ENCODE assay signal across 9 cellular contexts in genomic region chr2:159613515-159614336, GRCh38. TPM values are rescaled to one million over a fixed set of nuclear protein-coding genes. Genes with fewer than 3 reads are reported as not detected.
DNase-seq lines count a peak whose midpoint lies in the region; ATAC-seq and TF ChIP-seq lines count a peak whose summit lies in the region.
"Had no signal": no experiment of that assay in that cellular context is flagged by ENCODE, and none has a peak within 500 bp of the region (broad histone marks: within the 10 kb centered on the region; RNA-seq: fewer than 3 reads in every experiment).

No MANE protein-coding gene starts in this region.

- H3K4me3 ChIP-seq in PC-3 (ENCODE audit: low read length) (peak overlapping the region; percentile 88), esophagus squamous epithelium (peak overlapping the region; percentile 58 to 89 (median 78)), rectal smooth muscle tissue (ENCODE audit: low read length) (peak overlapping the region; percentile 90)

- no peaks in the 10 kb centered on the region for H3K9me3 ChIP-seq in PC-3 (ENCODE audit: low read length)
- no peaks in the 10 kb centered on the region for H3K9me3 ChIP-seq in esophagus squamous epithelium

- no peak for TF ChIP-seq POLR2A in esophagus squamous epithelium (IDR thresholded peaks at IDR 0.05)

- no peak overlapping the region for H3K27ac Mint-ChIP-seq in activated CD4-positive, alpha-beta T cell treated with anti-CD3 and anti-CD28 coated beads for 36 hours

- H2AFZ ChIP-seq in PC-3 (ENCODE audit: low read length) = peak overlapping the region; percentile 85; the same call in 1 of the 2 replicates

- H3K27me3 Mint-ChIP-seq in activated CD4-positive, alpha-beta T cell treated with anti-CD3 and anti-CD28 coated beads for 36 hours = peaks cover 23% of the 10 kb centered on the region

- H3K79me2 ChIP-seq in PC-3 (ENCODE audit: low read length) = peaks cover 42% of the 10 kb centered on the region

- H3K27me3 ChIP-seq in PC-3 (ENCODE audit: low read length) = no peaks in the 10 kb centered on the region
- H3K27me3 ChIP-seq in esophagus squamous epithelium = no peaks in the 10 kb centered on the region
- H3K27me3 ChIP-seq in rectal smooth muscle tissue (ENCODE audit: control insufficient read depth, insufficient read depth, low read length) = no peaks in the 10 kb centered on the region

- POLR2A ChIA-PET in PC-3 (lab: Charles Lee; ENCODE audit: unreplicated experiment) = interaction anchor here (0.7 kb wide), 1 partner anchor 66 kb away, joined by 4 read pairs; no protein-coding TSS in a partner anchor
- POLR2A ChIA-PET in activated CD4-positive, alpha-beta T cell treated with anti-CD3 and anti-CD28 coated beads for 36 hours (lab: Charles Lee) = no interaction called here

- TF ChIP-seq CTCF in PC-3 (conservative IDR thresholded peaks at IDR 0.05; ENCODE audit: low read depth, low read length) (no peak), esophagus squamous epithelium (IDR thresholded peaks at IDR 0.05) (no peak)

- intact Hi-C loops in PC-3 (cut with micrococcal nuclease) (no loop called here), esophagus squamous epithelium (cut with DNase I) (no loop called here)
- intact Hi-C loops in activated CD4-positive, alpha-beta T cell treated with anti-CD3 and anti-CD28 coated beads for 36 hours (cut with DNase I, micrococcal nuclease) = loop anchor here in 1 of 2 experiments (2.0 kb wide), 1 partner anchor 97 kb away; no protein-coding TSS in a partner anchor

- H3K9me3 Mint-ChIP-seq in activated CD4-positive, alpha-beta T cell treated with anti-CD3 and anti-CD28 coated beads for 36 hours (ENCODE audit: low read depth) = no peaks in the 10 kb centered on the region

- CTCF ChIA-PET in PC-3 (lab: Charles Lee) = interaction anchor here (0.5 kb wide), 1 partner anchor 8 kb away, joined by 3 read pairs; no protein-coding TSS in a partner anchor
- CTCF ChIA-PET in activated CD4-positive, alpha-beta T cell treated with anti-CD3 and anti-CD28 coated beads for 36 hours (lab: Charles Lee) = no interaction called here

- H3K9me2 ChIP-seq in PC-3 (replicated peaks; ENCODE audit: low read length) = no peaks in the 10 kb centered on the region

- DNase-seq in NCI-H1417 (lab: John Stamatoyannopoulos, UW) (peak in 2 of 3 experiments; percentile 3 to 45), NCI-H1417 treated with DMSO at 0.1 percent for 48 hours (lab: John Stamatoyannopoulos, UW) (no peak), PC-3 (peak; percentile 32), esophagus squamous epithelium (lab: John Stamatoyannopoulos, UW) (no peak), NCI-H345 treated with DMSO at 0.1 percent for 48 hours (lab: John Stamatoyannopoulos, UW; ENCODE audit: unreplicated experiment) (no peak)
- no peak for DNase-seq in activated CD4-positive, alpha-beta T cell treated with anti-CD3 and anti-CD28 coated beads for 36 hours
- DNase-seq: CD4-positive, CD25-positive, alpha-beta regulatory T cell had no signal

- H3K36me3 ChIP-seq in PC-3 (ENCODE audit: low read depth, low read length) = no peaks in the 10 kb centered on the region
- H3K36me3 ChIP-seq in esophagus squamous epithelium = no peaks in the 10 kb centered on the region
- no peaks in the 10 kb centered on the region for H3K36me3 ChIP-seq in rectal smooth muscle tissue (ENCODE audit: control insufficient read depth, insufficient read depth, low read length)

- H3F3A ChIP-seq in PC-3 (ENCODE audit: low read length, unreplicated experiment) = no peaks in the 10 kb centered on the region

- H3K9ac ChIP-seq in PC-3 (ENCODE audit: low read length) (peak overlapping the region; percentile 83), rectal smooth muscle tissue (ENCODE audit: low read length) (no peak overlapping the region)

- 8 to 15% methylated on average over 3 of the region's 3 CpGs for WGBS in esophagus squamous epithelium, 2 donors

- no TSS peak for BruUV-seq in PC-3 (replicated peaks; lab: Mats Ljungman, UMichigan)

- no peaks in the 10 kb centered on the region for H4K20me1 ChIP-seq in PC-3 (ENCODE audit: low read length)

- H3K27ac ChIP-seq in PC-3 (ENCODE audit: low read length) = no peak overlapping the region
- H3K27ac ChIP-seq in esophagus squamous epithelium = peak overlapping the region; percentile 82 to 98 (median 97)
- H3K27ac ChIP-seq in rectal smooth muscle tissue (ENCODE audit: low read depth, low read length) = peak overlapping the region; percentile 99

- H3K36me3 Mint-ChIP-seq in activated CD4-positive, alpha-beta T cell treated with anti-CD3 and anti-CD28 coated beads for 36 hours (ENCODE audit: low read depth) = no peaks in the 10 kb centered on the region
- H3K36me3 Mint-ChIP-seq: CD4-positive, CD25-positive, alpha-beta regulatory T cell had no signal

- H3K4me1 ChIP-seq in PC-3 (ENCODE audit: insufficient read depth, low read length) (peaks cover 35% of the 10 kb centered on the region), esophagus squamous epithelium (peaks cover 0 to 72% (median 28%) of the 10 kb centered on the region in 3 donors), rectal smooth muscle tissue (ENCODE audit: control insufficient read depth, insufficient read depth, low read length) (peaks cover 25% of the 10 kb centered on the region)

- H3K4me1 Mint-ChIP-seq in activated CD4-positive, alpha-beta T cell treated with anti-CD3 and anti-CD28 coated beads for 36 hours = peaks cover 12% of the 10 kb centered on the region

- H3K4me3 Mint-ChIP-seq in activated CD4-positive, alpha-beta T cell treated with anti-CD3 and anti-CD28 coated beads for 36 hours = no peak overlapping the region

- ATAC-seq in PC-3 (no peak), GM21723 (IDR thresholded peaks at IDR 0.05; ENCODE audit: unreplicated experiment) (no peak)
- ATAC-seq in activated CD4-positive, alpha-beta T cell treated with anti-CD3 and anti-CD28 coated beads for 36 hours = no peak

- H3K4me2 ChIP-seq in PC-3 (ENCODE audit: low read length) = peak overlapping the region; percentile 86

RNA-seq across cellular contexts. Expression of gene BAZ2B, which starts 2.6 kb away (rescaled TPM):
- total RNA-seq in PC-3 (2014; rRNA removed) = 15.7 and 19.6 TPM in 2 replicates
- 10 to 100 TPM; 41.6 to 94.6 (median 54.1) TPM for total RNA-seq in esophagus squamous epithelium
- 1 to 10 TPM; 8.1 to 8.4 TPM for total RNA-seq in activated CD4-positive, alpha-beta T cell treated with anti-CD3 and anti-CD28 coated beads for 36 hours

Comparison
In these comparisons a context has a peak if more than half of its experiments do, and no peak if none do; other contexts are left out.
1. DNase-seq: peak in NCI-H1417 (2 of 3) and PC-3 (single experiment); none in NCI-H1417 treated with DMSO at 0.1 percent for 48 hours (single experiment), esophagus squamous epithelium (single experiment), activated CD4-positive, alpha-beta T cell treated with anti-CD3 and anti-CD28 coated beads for 36 hours (single experiment) and NCI-H345 treated with DMSO at 0.1 percent for 48 hours (single experiment).
2. Peak in every context shown above with its lines, with median percentiles within 50 percentile points of each other: H3K4me3 ChIP-seq.